22 cellular contexts compared by ENCODE assay signal in the genomic region with DNA sequence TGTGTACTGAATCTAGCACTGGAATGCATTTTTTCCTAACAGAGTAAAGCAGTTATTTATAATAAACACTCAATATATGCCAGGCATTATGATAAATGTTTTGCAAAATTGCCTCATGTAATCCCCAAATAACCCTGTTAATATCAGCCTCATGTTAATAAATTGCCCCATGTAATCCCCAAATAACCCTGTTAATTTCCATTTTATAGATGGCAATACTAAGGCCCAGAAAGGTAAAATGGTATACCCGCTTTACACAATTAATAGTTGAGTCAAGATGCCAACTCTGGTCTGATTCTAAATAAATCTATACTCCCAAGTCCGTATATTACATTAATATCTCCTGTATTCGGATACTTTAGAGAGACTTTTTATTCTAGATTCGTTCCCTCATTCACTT. TPM values are rescaled to one million over a fixed set of nuclear protein-coding genes. Genes with fewer than 3 reads are reported as not detected.
"Had no signal": no experiment of that assay in that cellular context is flagged by ENCODE, and none has a peak within 500 bp of the region (broad histone marks: within the 10 kb centered on the region; RNA-seq: fewer than 3 reads in every experiment).

No MANE protein-coding gene starts in this region.

- H3K4me2 ChIP-seq: KMS-11 had no signal

- H3K36me3 ChIP-seq: SJSA1 had no signal

- H3K4me3 Mint-ChIP-seq: T-cell; T-helper 1 cell treated with Interleukin-12 subunit alpha and Interleukin-12 subunit beta and Interleukin-4 antibody, amounts not matched to agents 30 μg/mL and 1 μg/mL, for 36 hours had no signal

- H3K4me3 ChIP-seq: SJSA1, SK-N-MC had no signal

- H3K9ac ChIP-seq: KMS-11 had no signal

- DNase-seq: NCI-H1092, NCI-H1105 treated with DMSO at 0.1 percent for 48 hours, NCI-H1417 treated with DMSO at 0.1 percent for 48 hours, NCI-H146, NCI-H1694 treated with DMSO at 0.1 percent for 48 hours, NCI-H1930, NCI-H2081, NCI-H2107, NCI-H2227 treated with DMSO at 0.1 percent for 48 hours, NCI-H524, NCI-H69, NCI-H774, Right ventricle myocardium superior, RPMI8226, SIG-M5, SW 1271, T-cell had no signal

- H3K9me3 Mint-ChIP-seq: T-cell; T-helper 1 cell treated with Interleukin-12 subunit alpha and Interleukin-12 subunit beta and Interleukin-4 antibody, amounts not matched to agents 30 μg/mL and 1 μg/mL, for 36 hours had no signal

- ATAC-seq: T-cell had no signal

- H3K9me3 ChIP-seq: SJSA1 had no signal

- H3K27ac Mint-ChIP-seq: T-cell; T-helper 1 cell treated with Interleukin-12 subunit alpha and Interleukin-12 subunit beta and Interleukin-4 antibody, amounts not matched to agents 30 μg/mL and 1 μg/mL, for 36 hours had no signal

- H3K27ac ChIP-seq: KMS-11, SJSA1, SK-N-MC had no signal

- H3K27me3 Mint-ChIP-seq: T-cell had no signal

RNA-seq across cellular contexts. Expression of gene MYB, which starts 6.3 kb away (rescaled TPM):
- total RNA-seq: MCF 10A had no signal
